ENCODE assay signal across 23 cellular contexts in the genomic region with DNA sequence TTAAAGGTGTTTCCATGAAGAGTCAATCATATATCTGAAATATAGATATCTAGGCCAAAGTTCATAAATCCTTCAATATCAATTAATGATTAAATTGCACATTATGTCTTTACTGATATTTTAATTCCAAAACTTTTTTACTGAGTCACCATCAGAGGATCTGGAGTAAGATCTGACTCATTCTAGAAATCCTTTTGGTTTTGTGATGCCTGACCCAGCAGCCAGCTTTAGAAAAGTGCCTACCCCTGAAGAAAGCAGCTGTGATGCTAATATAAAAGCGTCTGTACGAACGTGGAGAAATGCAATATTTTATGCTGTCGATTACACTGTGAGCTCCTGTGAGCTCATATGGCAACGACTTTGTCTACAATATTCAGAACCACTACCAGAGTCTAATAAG.
DNase-seq lines count a peak whose midpoint lies in the region; ATAC-seq and TF ChIP-seq lines count a peak whose summit lies in the region.
"Had no signal": no experiment of that assay in that cellular context is flagged by ENCODE, and none has a peak within 500 bp of the region (broad histone marks: within the 10 kb centered on the region; RNA-seq: fewer than 3 reads in every experiment).

No MANE protein-coding gene starts in this region.

- peak; percentile 69 for DNase-seq in ELR (ENCODE audit: low read depth)
- peak; percentile 57 for DNase-seq in RPMI7951 (ENCODE audit: low read depth)
- DNase-seq in fibroblast of peridontal ligament (ENCODE audit: extremely low read depth), result peak; percentile 63
- peak; percentile 17 for DNase-seq in retinal pigment epithelial cell (ENCODE audit: low read depth)
- no peak for DNase-seq in immature natural killer cell
- no peak for DNase-seq in posterior cingulate gyrus
- DNase-seq: activated CD4-positive, alpha-beta T cell treated with anti-CD3 and anti-CD28 coated beads for 36 hours; activated naive CD8-positive, alpha-beta T cell treated with anti-CD3 and anti-CD28 coated beads for 36 hours; CD8-positive, alpha-beta memory T cell; cortex of kidney; MM.1S; natural killer cell; NCI-H1436; NCI-H524 treated with DMSO at 0.1 percent for 48 hours; stimulated activated naive CD4-positive, alpha-beta T cell treated with Interleukin-2 at 50 U/mL for 16 hours; thyroid gland had no signal

- no peak overlapping the region for H3K4me3 Mint-ChIP-seq in immature natural killer cell
- H3K4me3 Mint-ChIP-seq: activated CD4-positive, alpha-beta T cell treated with anti-CD3 and anti-CD28 coated beads for 36 hours; activated naive CD8-positive, alpha-beta T cell treated with anti-CD3 and anti-CD28 coated beads for 36 hours; activated T-helper 17 cell treated with anti-CD3 and anti-CD28 coated beads, Interleukin-2, amount 50 U/mL, for 72 hours; CD8-positive, alpha-beta memory T cell; IgD-negative memory B cell; natural killer cell had no signal

- H3K36me3 Mint-ChIP-seq in immature natural killer cell, result no peaks in the 10 kb centered on the region
- H3K36me3 Mint-ChIP-seq: activated naive CD8-positive, alpha-beta T cell treated with anti-CD3 and anti-CD28 coated beads for 36 hours; CD8-positive, alpha-beta memory T cell; IgD-negative memory B cell; natural killer cell had no signal

- no peak for TF ChIP-seq CTCF in retinal pigment epithelial cell (conservative IDR thresholded peaks at IDR 0.05; ENCODE audit: low read depth, low read length)

- no peak overlapping the region for H3K4me3 ChIP-seq in retinal pigment epithelial cell (ENCODE audit: low read length)
- H3K4me3 ChIP-seq: breast epithelium, skin epidermis, thyroid gland had no signal

- ATAC-seq in GM21381 (IDR thresholded peaks at IDR 0.05; ENCODE audit: unreplicated experiment) (no peak), esophagus mucosa (no peak)
- ATAC-seq: activated CD4-positive, alpha-beta T cell treated with anti-CD3 and anti-CD28 coated beads for 36 hours; activated T-helper 17 cell treated with anti-CD3 and anti-CD28 coated beads, Interleukin-2, amount 50 U/mL, for 72 hours; HCT116; natural killer cell had no signal

- intact Hi-C loops in posterior cingulate gyrus (cut with DNase I), result no loop called here

- H3K27me3 Mint-ChIP-seq in immature natural killer cell (ENCODE audit: low read depth in 3 of 3), result peaks cover 0 to 2% (median 0%) of the 10 kb centered on the region in 3 donors
- H3K27me3 Mint-ChIP-seq: activated CD4-positive, alpha-beta T cell treated with anti-CD3 and anti-CD28 coated beads for 36 hours; activated naive CD8-positive, alpha-beta T cell treated with anti-CD3 and anti-CD28 coated beads for 36 hours; activated T-helper 17 cell treated with anti-CD3 and anti-CD28 coated beads, Interleukin-2, amount 50 U/mL, for 72 hours; CD8-positive, alpha-beta memory T cell had no signal

- no peaks in the 10 kb centered on the region for H3K4me1 Mint-ChIP-seq in immature natural killer cell
- H3K4me1 Mint-ChIP-seq: activated CD4-positive, alpha-beta T cell treated with anti-CD3 and anti-CD28 coated beads for 36 hours; activated naive CD8-positive, alpha-beta T cell treated with anti-CD3 and anti-CD28 coated beads for 36 hours; activated T-helper 17 cell treated with anti-CD3 and anti-CD28 coated beads, Interleukin-2, amount 50 U/mL, for 72 hours; CD8-positive, alpha-beta memory T cell; natural killer cell had no signal

- H3K27ac Mint-ChIP-seq in immature natural killer cell, result no peak overlapping the region
- H3K27ac Mint-ChIP-seq: activated CD4-positive, alpha-beta T cell treated with anti-CD3 and anti-CD28 coated beads for 36 hours; activated naive CD8-positive, alpha-beta T cell treated with anti-CD3 and anti-CD28 coated beads for 36 hours; activated T-helper 17 cell treated with anti-CD3 and anti-CD28 coated beads, Interleukin-2, amount 50 U/mL, for 72 hours; CD8-positive, alpha-beta memory T cell; IgD-negative memory B cell; natural killer cell had no signal

- H3K9me3 Mint-ChIP-seq in immature natural killer cell, result peaks cover 2 to 33% (median 11%) of the 10 kb centered on the region in 6 donors
- H3K9me3 Mint-ChIP-seq: activated naive CD8-positive, alpha-beta T cell treated with anti-CD3 and anti-CD28 coated beads for 36 hours had no signal

Comparison
In these comparisons a context has a peak if more than half of its experiments do, and no peak if none do; other contexts are left out.
1. DNase-seq: peak in ELR (single experiment), RPMI7951 (single experiment), fibroblast of peridontal ligament (single experiment) and retinal pigment epithelial cell (single experiment); none in immature natural killer cell (0 of 3) and posterior cingulate gyrus (0 of 10).